18 cellular contexts compared by ENCODE assay signal in the genomic region with DNA sequence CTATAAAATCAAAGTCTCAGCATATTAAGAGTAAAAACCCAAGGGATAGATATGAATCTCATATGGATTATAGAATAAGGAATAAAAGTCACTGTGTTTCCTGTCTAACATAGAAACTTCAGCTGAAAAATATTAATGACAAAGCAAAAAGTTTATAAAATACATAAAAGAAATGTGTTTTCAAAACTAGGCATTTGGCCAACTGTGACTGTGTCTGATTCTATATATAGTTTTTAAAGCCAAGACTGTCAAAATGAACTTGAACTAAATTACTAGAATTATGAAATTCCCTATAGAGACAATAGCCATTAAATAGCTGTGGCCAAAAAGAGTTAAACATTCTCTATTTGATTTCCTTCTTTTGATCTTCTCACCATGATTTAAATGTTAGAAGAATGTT.
DNase-seq lines count a peak whose midpoint lies in the region; ATAC-seq and TF ChIP-seq lines count a peak whose summit lies in the region.
"Had no signal": no experiment of that assay in that cellular context is flagged by ENCODE, and none has a peak within 500 bp of the region (broad histone marks: within the 10 kb centered on the region; RNA-seq: fewer than 3 reads in every experiment).

No MANE protein-coding gene starts in this region.

- H3K4me3 ChIP-seq in adipocyte (ENCODE audit: low read length) (no peak overlapping the region), esophagus muscularis mucosa (no peak overlapping the region)
- H3K4me3 ChIP-seq: BLaER1, GM23248, HAP-1 had no signal

- no peaks in the 10 kb centered on the region for H3K36me3 Mint-ChIP-seq in nephron (ENCODE audit: low read depth)
- H3K36me3 Mint-ChIP-seq: CD14-positive monocyte; CD4-positive, alpha-beta memory T cell; IgD-negative memory B cell had no signal

- H3K9me3 ChIP-seq in adipocyte (ENCODE audit: control insufficient read depth, low read length) (peaks cover 4% of the 10 kb centered on the region), esophagus muscularis mucosa (peaks cover 0 to 9% (median 4%) of the 10 kb centered on the region in 4 donors)
- H3K9me3 ChIP-seq: HAP-1 had no signal

- H3K27me3 ChIP-seq in adipocyte (replicated peaks; ENCODE audit: control insufficient read depth, insufficient read depth, low read length): no peaks in the 10 kb centered on the region
- H3K27me3 ChIP-seq in esophagus muscularis mucosa: no peaks in the 10 kb centered on the region
- H3K27me3 ChIP-seq: BLaER1 had no signal

- H3K4me3 Mint-ChIP-seq in nephron: no peak overlapping the region
- H3K4me3 Mint-ChIP-seq: CD14-positive monocyte; CD4-positive, alpha-beta memory T cell; IgD-negative memory B cell had no signal

- H3K36me3 ChIP-seq in adipocyte (ENCODE audit: control insufficient read depth, insufficient read depth, low read length, severe bottlenecking): no peaks in the 10 kb centered on the region
- no peaks in the 10 kb centered on the region for H3K36me3 ChIP-seq in esophagus muscularis mucosa
- H3K36me3 ChIP-seq: BLaER1, HAP-1 had no signal

- H3K27ac Mint-ChIP-seq in nephron: peak overlapping the region; percentile 44 to 80 (median 66)
- H3K27ac Mint-ChIP-seq: CD14-positive monocyte; CD4-positive, alpha-beta memory T cell; IgD-negative memory B cell had no signal

- H3K9me3 Mint-ChIP-seq in nephron: peaks cover 8% of the 10 kb centered on the region

- TF ChIP-seq POLR2A in esophagus muscularis mucosa (IDR thresholded peaks at IDR 0.05; ENCODE audit: low read depth): no peak

- peaks cover 10% of the 10 kb centered on the region for H3K4me1 Mint-ChIP-seq in nephron
- H3K4me1 Mint-ChIP-seq: CD14-positive monocyte; CD4-positive, alpha-beta memory T cell; IgD-negative memory B cell had no signal

- no peak for TF ChIP-seq EP300 in esophagus muscularis mucosa (IDR thresholded peaks at IDR 0.05)

- peak; percentile 16 for DNase-seq in EH (ENCODE audit: low read depth)
- DNase-seq in adipocyte (ENCODE audit: low read depth): peak; percentile 48
- peak; percentile 29 for DNase-seq in foreskin melanocyte
- no peak for DNase-seq in esophagus muscularis mucosa (ENCODE audit: extremely low spot score)
- no peak for DNase-seq in D341Med (ENCODE audit: low spot score)
- DNase-seq: 8988T; CD4-positive, alpha-beta memory T cell; DMS79 treated with DMSO at 0.1 percent for 48 hours; EL; GM23248 had no signal

- no peak for TF ChIP-seq CTCF in nephron (IDR thresholded peaks at IDR 0.05; ENCODE audit: unreplicated experiment in 3 of 3)
- no peak for TF ChIP-seq CTCF in esophagus muscularis mucosa (IDR thresholded peaks at IDR 0.05)

- no peaks in the 10 kb centered on the region for H3K4me1 ChIP-seq in adipocyte (ENCODE audit: control insufficient read depth, insufficient read depth, low read length)
- no peaks in the 10 kb centered on the region for H3K4me1 ChIP-seq in esophagus muscularis mucosa
- H3K4me1 ChIP-seq: BLaER1, HAP-1 had no signal

- H3K9ac ChIP-seq in adipocyte (ENCODE audit: low read length): no peak overlapping the region
- H3K9ac ChIP-seq: BLaER1, GM23248 had no signal

- intact Hi-C loops in esophagus muscularis mucosa (cut with DNase I): no loop called here

- H3K27me3 Mint-ChIP-seq in nephron (ENCODE audit: low read depth): no peaks in the 10 kb centered on the region
- H3K27me3 Mint-ChIP-seq: CD4-positive, alpha-beta memory T cell had no signal

- no peak overlapping the region for H3K27ac ChIP-seq in esophagus muscularis mucosa (replicated peaks in 1 of 4)
- H3K27ac ChIP-seq: BLaER1, GM23248 had no signal

- ATAC-seq in HG02970 (IDR thresholded peaks at IDR 0.05; ENCODE audit: low FRiP score, unreplicated experiment): no peak
- no peak for ATAC-seq in HG03025 (IDR thresholded peaks at IDR 0.05; ENCODE audit: low FRiP score, unreplicated experiment)
- ATAC-seq: HepG2 had no signal

Comparison
In these comparisons a context has a peak if more than half of its experiments do, and no peak if none do; other contexts are left out.
1. DNase-seq: peak in EH (single experiment), adipocyte (single experiment) and foreskin melanocyte (single experiment); none in esophagus muscularis mucosa (single experiment) and D341Med (single experiment).